Comparison of ENCODE assay signal across 18 cellular contexts in the genomic region with DNA sequence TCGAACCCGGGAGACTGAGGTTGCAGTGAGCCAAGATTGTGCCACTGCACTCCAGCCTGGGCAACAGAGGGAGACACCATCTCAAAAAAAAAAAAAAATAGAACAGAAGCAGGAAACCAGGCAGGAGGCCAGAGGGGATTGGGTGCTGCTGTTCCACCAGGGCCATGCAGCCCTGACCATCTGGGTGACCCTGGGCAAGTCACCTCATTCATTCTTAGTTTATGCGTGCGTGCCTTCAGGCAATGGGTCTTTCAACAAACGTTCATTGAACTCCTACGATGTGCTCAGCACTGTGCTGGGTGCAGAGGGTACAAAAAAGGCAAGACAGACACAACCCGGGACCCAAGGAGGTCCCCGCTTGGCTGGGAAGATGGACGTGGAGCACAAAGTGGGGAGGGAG. TPM values are rescaled to one million over a fixed set of nuclear protein-coding genes. Genes with fewer than 3 reads are reported as not detected.
A peak's percentile ranks its signal among the peaks of the same experiment; 100 is the strongest.
DNase-seq lines count a peak whose midpoint lies in the region; ATAC-seq and TF ChIP-seq lines count a peak whose summit lies in the region.
"Had no signal": no experiment of that assay in that cellular context is flagged by ENCODE, and none has a peak within 500 bp of the region (broad histone marks: within the 10 kb centered on the region; RNA-seq: fewer than 3 reads in every experiment).

No MANE protein-coding gene starts in this region.

- H3K27me3 Mint-ChIP-seq in WTC11 (ENCODE audit: low read depth) = no peaks in the 10 kb centered on the region; the same call in 1 of the 2 replicates
- H3K27me3 Mint-ChIP-seq in activated CD8-positive, alpha-beta T cell treated with anti-CD3 and anti-CD28 coated beads for 36 hours = peaks cover 24% of the 10 kb centered on the region

- peaks cover 9% of the 10 kb centered on the region for H3K9me3 Mint-ChIP-seq in WTC11
- H3K9me3 Mint-ChIP-seq in activated CD8-positive, alpha-beta T cell treated with anti-CD3 and anti-CD28 coated beads for 36 hours = no peaks in the 10 kb centered on the region
- H3K9me3 Mint-ChIP-seq: IgD-negative memory B cell had no signal

- no peak overlapping the region for H3K9ac ChIP-seq in neuronal stem cell (ENCODE audit: low read depth, low read length, poor library complexity)

- H3K27me3 ChIP-seq in left ventricle myocardium inferior (ENCODE audit: low read depth) (no peaks in the 10 kb centered on the region), heart right ventricle (no peaks in the 10 kb centered on the region), neuronal stem cell (ENCODE audit: control insufficient read depth in 3 of 3, insufficient read depth in 3 of 3, low read depth in 1 of 3, low read length in 3 of 3) (no peaks in the 10 kb centered on the region), tibial artery (no peaks in the 10 kb centered on the region)
- H3K27me3 ChIP-seq: BE2C had no signal

- no peak overlapping the region for H4K91ac ChIP-seq in neuronal stem cell (ENCODE audit: low read depth, low read length, poor library complexity)

- H3K27ac ChIP-seq in left ventricle myocardium inferior (replicated peaks) (peak overlapping the region; percentile 84), heart right ventricle (peak overlapping the region in 4 of 10 donors; percentile 62 to 87 (median 72)), neuronal stem cell (replicated peaks; ENCODE audit: low read length) (no peak overlapping the region), tibial artery (peak overlapping the region; percentile 34 to 62)

- no peak overlapping the region for H2AFZ ChIP-seq in neuronal stem cell (ENCODE audit: low read length)

- H3K36me3 Mint-ChIP-seq in WTC11 = peaks cover 6% of the 10 kb centered on the region; the same call in 1 of the 2 replicates
- H3K36me3 Mint-ChIP-seq in activated CD8-positive, alpha-beta T cell treated with anti-CD3 and anti-CD28 coated beads for 36 hours (ENCODE audit: low read depth) = no peaks in the 10 kb centered on the region
- H3K36me3 Mint-ChIP-seq: IgD-negative memory B cell had no signal

- no peak overlapping the region for H2BK120ac ChIP-seq in neuronal stem cell (ENCODE audit: low read depth, low read length)

- H3K27ac Mint-ChIP-seq in WTC11 = peak overlapping the region; percentile 50; the same call in 1 of the 2 replicates
- H3K27ac Mint-ChIP-seq in activated CD8-positive, alpha-beta T cell treated with anti-CD3 and anti-CD28 coated beads for 36 hours = no peak overlapping the region

- H2BK15ac ChIP-seq in neuronal stem cell (ENCODE audit: low read length) = no peak overlapping the region

- H3K9me3 ChIP-seq in left ventricle myocardium inferior (replicated peaks) (no peaks in the 10 kb centered on the region), heart right ventricle (no peaks in the 10 kb centered on the region), neuronal stem cell (replicated peaks in 1 of 2; ENCODE audit: control insufficient read depth in 2 of 2, insufficient read depth in 1 of 2, low read depth in 1 of 2, low read length in 2 of 2) (peaks cover 0 to 8% of the 10 kb centered on the region in 2 donors), tibial artery (no peaks in the 10 kb centered on the region)
- H3K9me3 ChIP-seq: BE2C had no signal

- H3K23ac ChIP-seq in neuronal stem cell (ENCODE audit: low read depth, low read length, poor library complexity) = peak overlapping the region; percentile 57

- POLR2A ChIA-PET in WTC11 (lab: Charles Lee) = interaction anchor here (0.7 to 1.6 kb wide), 5 partner anchors 8 to 120 kb away, joined by 3 to 6 read pairs (median 3); no protein-coding TSS in a partner anchor
- POLR2A ChIA-PET in activated CD8-positive, alpha-beta T cell treated with anti-CD3 and anti-CD28 coated beads for 36 hours (lab: Charles Lee) = interaction anchor here (1.0 to 9.6 kb wide), 2 partner anchors 15 to 71 kb away, joined by 4 to 101 read pairs; a partner anchor contains a TSS

- H2BK5ac ChIP-seq in neuronal stem cell (ENCODE audit: low read length) = no peak overlapping the region

- DNase-seq in left ventricle myocardium inferior = no peak
- no peak for DNase-seq in heart right ventricle
- DNase-seq in WTC11 (ENCODE audit: low spot score) = no peak
- no peak for DNase-seq in neuronal stem cell (ENCODE audit: low spot score)
- DNase-seq in tibial artery = no peak
- DNase-seq in activated CD8-positive, alpha-beta T cell treated with anti-CD3 and anti-CD28 coated beads for 36 hours = no peak
- DNase-seq: DMS79, MM.1S, NCI-H1092, NCI-H1436 treated with DMSO at 0.1 percent for 48 hours, NCI-H2029, NCI-H345, NCI-H526, PC-3 had no signal

- H2AK5ac ChIP-seq in neuronal stem cell (ENCODE audit: low read depth, low read length) = peak overlapping the region; percentile 53

- no peaks in the 10 kb centered on the region for H3K79me1 ChIP-seq in neuronal stem cell (ENCODE audit: low read depth, low read length)

- no peak overlapping the region for H3K14ac ChIP-seq in neuronal stem cell (ENCODE audit: low read length)

- CTCF ChIA-PET in WTC11 (lab: Charles Lee) = interaction anchor here (1.4 to 2.9 kb wide), 3 partner anchors 10 to 166 kb away, joined by 5 to 13 read pairs (median 8); no protein-coding TSS in a partner anchor
- CTCF ChIA-PET in activated CD8-positive, alpha-beta T cell treated with anti-CD3 and anti-CD28 coated beads for 36 hours (lab: Charles Lee) = no interaction called here

- H3K4me1 ChIP-seq in left ventricle myocardium inferior (peaks cover 61% of the 10 kb centered on the region), heart right ventricle (peaks cover 11 to 54% (median 50%) of the 10 kb centered on the region in 9 donors), neuronal stem cell (ENCODE audit: control insufficient read depth in 2 of 2, insufficient read depth in 1 of 2, low read depth in 1 of 2, low read length in 2 of 2) (peaks cover 18 to 20% of the 10 kb centered on the region in 2 donors), tibial artery (peaks cover 4 to 45% (median 36%) of the 10 kb centered on the region in 4 donors)

- no peak for ATAC-seq in heart right ventricle
- ATAC-seq in WTC11 = no peak
- no peak for ATAC-seq in activated CD8-positive, alpha-beta T cell treated with anti-CD3 and anti-CD28 coated beads for 36 hours
- no peak for ATAC-seq in HG03196 (IDR thresholded peaks at IDR 0.05; ENCODE audit: unreplicated experiment)
- no peak for ATAC-seq in GM21825 (IDR thresholded peaks at IDR 0.05; ENCODE audit: unreplicated experiment)

- peaks cover 36% of the 10 kb centered on the region for H3K4me1 Mint-ChIP-seq in WTC11
- H3K4me1 Mint-ChIP-seq in activated CD8-positive, alpha-beta T cell treated with anti-CD3 and anti-CD28 coated beads for 36 hours (ENCODE audit: low read depth) = no peaks in the 10 kb centered on the region

- H3K4me3 ChIP-seq in left ventricle myocardium inferior (no peak overlapping the region), heart right ventricle (no peak overlapping the region), neuronal stem cell (ENCODE audit: low read length in 2 of 2) (no peak overlapping the region), tibial artery (no peak overlapping the region)

- no peak overlapping the region for H3K18ac ChIP-seq in neuronal stem cell (ENCODE audit: low read length)

- 85 to 94% methylated on average over 9 of the region's 9 CpGs for WGBS in heart right ventricle, 2 donors
- WGBS in neuronal stem cell (ENCODE audit: extremely low coverage in 2 of 2, insufficient read length in 2 of 2, insufficient replicate concordance in 1 of 2), 2 donors = no CpG with 5 or more reads among the region's 9 CpGs

- H3K4ac ChIP-seq in neuronal stem cell (ENCODE audit: low read length) = no peak overlapping the region

- H4K8ac ChIP-seq in neuronal stem cell (ENCODE audit: low read depth, low read length) = no peak overlapping the region

- H3K4me3 Mint-ChIP-seq in WTC11 = no peak overlapping the region
- no peak overlapping the region for H3K4me3 Mint-ChIP-seq in activated CD8-positive, alpha-beta T cell treated with anti-CD3 and anti-CD28 coated beads for 36 hours

- intact Hi-C loops in left ventricle myocardium inferior (cut with micrococcal nuclease) (loop anchor here (10.0 kb wide), 1 partner anchor 66 kb away; no protein-coding TSS in a partner anchor), heart right ventricle (cut with DNase I) (loop anchor here in 2 of 10 donors (2.0 to 10.0 kb wide), 2 partner anchors 22 to 56 kb away; a partner anchor contains a TSS), tibial artery (cut with DNase I; ENCODE audit: low total_unique reads) (no loop called here)
- intact Hi-C loops in activated CD8-positive, alpha-beta T cell treated with anti-CD3 and anti-CD28 coated beads for 36 hours (cut with micrococcal nuclease) = no loop called here

- TF ChIP-seq CTCF in left ventricle myocardium inferior (IDR thresholded peaks at IDR 0.05; ENCODE audit: borderline replicate concordance) = no peak
- TF ChIP-seq CTCF in heart right ventricle (IDR thresholded peaks at IDR 0.05) = no peak
- no peak for TF ChIP-seq CTCF in WTC11 (IDR thresholded peaks at IDR 0.05)
- no peak for TF ChIP-seq CTCF in tibial artery (IDR thresholded peaks at IDR 0.05)
- TF ChIP-seq CTCF in activated CD8-positive, alpha-beta T cell treated with anti-CD3 and anti-CD28 coated beads for 36 hours (IDR thresholded peaks at IDR 0.05) = no peak

- H2BK12ac ChIP-seq in neuronal stem cell (ENCODE audit: low read length) = peak overlapping the region; percentile 60

- no peak overlapping the region for H3K4me2 ChIP-seq in neuronal stem cell (ENCODE audit: insufficient read depth, low read length, poor library complexity, severe bottlenecking)

- H3K36me3 ChIP-seq in left ventricle myocardium inferior (no peaks in the 10 kb centered on the region), heart right ventricle (no peaks in the 10 kb centered on the region), neuronal stem cell (replicated peaks in 1 of 2; ENCODE audit: control insufficient read depth in 2 of 2, insufficient read depth in 2 of 2, low read length in 2 of 2) (no peaks in the 10 kb centered on the region), tibial artery (no peaks in the 10 kb centered on the region)
- H3K36me3 ChIP-seq: BE2C had no signal

RNA-seq across cellular contexts. Expression of a gene that starts 18.3 kb away (rescaled TPM):
- total RNA-seq in left ventricle myocardium inferior (325 TPM), heart right ventricle (100 to 1,000 TPM; 215 to 604 (median 286) TPM), WTC11 (2021) (3,009 to 3,279 TPM (median 3,249 TPM) in 3 replicates)
- 1,000 to 10,000 TPM in 1 of 2 donors, 100 to 1,000 TPM in 1; 472 to 1,621 TPM for polyA plus RNA-seq in heart right ventricle
- polyA plus RNA-seq in neuronal stem cell (2013, experiment 1 of 2) = 3,109 TPM
- polyA plus RNA-seq in neuronal stem cell (2013, experiment 2 of 2) = 3,051 TPM
- total RNA-seq in activated CD8-positive, alpha-beta T cell treated with anti-CD3 and anti-CD28 coated beads for 36 hours = 1,000 to 10,000 TPM; 3,563 to 3,599 TPM

RNA-seq across cellular contexts. Expression of a gene that starts 48.7 kb away (rescaled TPM):
- total RNA-seq in left ventricle myocardium inferior (37.7 TPM), heart right ventricle (10 to 100 TPM; 30.3 to 67.9 (median 41.6) TPM), WTC11 (2021) (26.5 to 35.3 TPM (median 28.7 TPM) in 3 replicates)
- 10 to 100 TPM; 29.8 to 85.8 TPM for polyA plus RNA-seq in heart right ventricle
- 27.7 TPM for polyA plus RNA-seq in neuronal stem cell (2013, experiment 1 of 2)
- 26.2 TPM for polyA plus RNA-seq in neuronal stem cell (2013, experiment 2 of 2)
- total RNA-seq in activated CD8-positive, alpha-beta T cell treated with anti-CD3 and anti-CD28 coated beads for 36 hours = 1 to 10 TPM; 2.4 to 3.8 TPM

RNA-seq across cellular contexts. Expression of a gene that starts 56.3 kb away (rescaled TPM):
- total RNA-seq in left ventricle myocardium inferior (17.2 TPM), heart right ventricle (10 to 100 TPM in 9 of 10 donors, 1 to 10 TPM in 1; 9.9 to 45.6 (median 18.5) TPM), WTC11 (2021) (6.8 to 9.2 TPM (median 7.7 TPM) in 3 replicates)
- 10 to 100 TPM; 14.5 to 19.1 TPM for polyA plus RNA-seq in heart right ventricle
- 2.6 TPM for polyA plus RNA-seq in neuronal stem cell (2013, experiment 1 of 2)
- 2.8 TPM for polyA plus RNA-seq in neuronal stem cell (2013, experiment 2 of 2)
- 1 to 10 TPM; 1.7 to 3.0 TPM for total RNA-seq in activated CD8-positive, alpha-beta T cell treated with anti-CD3 and anti-CD28 coated beads for 36 hours
